Comparison of ENCODE assay signal across 20 cellular contexts in the genomic region with DNA sequence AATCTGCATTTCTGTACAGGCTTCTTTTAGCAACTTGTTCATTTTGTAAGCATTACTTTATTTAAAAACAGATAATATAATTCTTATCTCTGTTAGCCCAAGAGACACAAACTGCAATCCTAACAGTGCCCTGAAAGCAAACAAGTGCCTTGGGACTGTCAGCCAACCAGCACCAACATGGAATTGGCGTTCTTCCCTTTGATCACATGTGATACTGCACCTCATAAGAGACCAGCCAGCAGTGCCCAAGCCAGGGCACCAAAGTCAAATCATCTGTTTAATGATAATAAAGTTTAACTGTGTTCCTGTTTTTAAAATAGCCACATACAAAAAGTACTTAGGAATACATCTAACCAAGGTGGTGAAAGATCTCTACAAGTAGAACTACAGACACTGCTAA.
"Had no signal": no experiment of that assay in that cellular context is flagged by ENCODE, and none has a peak within 500 bp of the region (broad histone marks: within the 10 kb centered on the region; RNA-seq: fewer than 3 reads in every experiment).

No MANE protein-coding gene starts in this region.

- ATAC-seq: esophagus mucosa; gastrocnemius medialis; mucosa of descending colon; natural killer cell treated with Interleukin-12 subunit alpha and Interleukin-12 subunit beta and Interleukin-15 and Interleukin-18, amount 100 ng/mL, for 72 hours; stimulated activated memory B cell treated with anti-CD40 and anti-IgM and Interleukin-4, amounts not matched to agents 10 μg/mL and 1 μg/mL and 100 μg/mL, for 72 hours; stimulated activated naive CD8-positive, alpha-beta T cell treated with anti-CD3 and anti-CD28 coated beads, Interleukin-15, Interleukin-2, amounts not matched to agents 100 U/mL and 50 U/mL, for 24 hours had no signal

- DNase-seq: colonic mucosa; effector CD8-positive, alpha-beta T cell; endodermal cell; foreskin fibroblast; gastrocnemius medialis; head of caudate nucleus; hippocampal formation; mesenchymal stem cell; naive B cell; pancreas; sigmoid colon; stimulated activated CD4-positive, alpha-beta T cell treated with anti-CD3 and anti-CD28 coated beads, Interleukin-4, amount 100 ng/mL, for 4 hours; stimulated activated naive CD8-positive, alpha-beta T cell treated with anti-CD3 and anti-CD28 coated beads, Interleukin-15, Interleukin-2, amounts not matched to agents 100 U/mL and 50 U/mL, for 24 hours; substantia nigra; testis; tibial artery had no signal
